Comparison of ENCODE assay signal across 11 cellular contexts in genomic region chr1:211036701-211037494, GRCh38.
A peak's percentile ranks its signal among the peaks of the same experiment; 100 is the strongest.
DNase-seq lines count a peak whose midpoint lies in the region; ATAC-seq and TF ChIP-seq lines count a peak whose summit lies in the region.
"Had no signal": no experiment of that assay in that cellular context is flagged by ENCODE, and none has a peak within 500 bp of the region (broad histone marks: within the 10 kb centered on the region; RNA-seq: fewer than 3 reads in every experiment).

No MANE protein-coding gene starts in this region.

- H3K27ac ChIP-seq in brain microvascular endothelial cell = peak overlapping the region; percentile 69

- H3K27ac Mint-ChIP-seq in osteocyte (ENCODE audit: unreplicated experiment) = peak overlapping the region; percentile 96
- H3K27ac Mint-ChIP-seq in natural killer cell treated with Interleukin-12 subunit alpha and Interleukin-12 subunit beta and Interleukin-15 and Interleukin-18, amount 100 ng/mL, for 72 hours = no peak overlapping the region
- H3K27ac Mint-ChIP-seq: IgD-negative memory B cell, mesothelial cell of epicardium had no signal

- peaks cover 41% of the 10 kb centered on the region for H3K4me1 Mint-ChIP-seq in osteocyte (ENCODE audit: unreplicated experiment)
- no peaks in the 10 kb centered on the region for H3K4me1 Mint-ChIP-seq in natural killer cell treated with Interleukin-12 subunit alpha and Interleukin-12 subunit beta and Interleukin-15 and Interleukin-18, amount 100 ng/mL, for 72 hours (ENCODE audit: low read depth in 2 of 2)
- H3K4me1 Mint-ChIP-seq: IgD-negative memory B cell, mesothelial cell of epicardium had no signal

- no peaks in the 10 kb centered on the region for H3K36me3 ChIP-seq in brain microvascular endothelial cell (replicated peaks)

- TF ChIP-seq CTCF in brain microvascular endothelial cell (IDR thresholded peaks at IDR 0.05; ENCODE audit: low read depth, low read length, missing control alignments) (no peak), osteocyte (IDR thresholded peaks at IDR 0.05) (no peak)

- no peaks in the 10 kb centered on the region for H3K36me3 Mint-ChIP-seq in osteocyte (ENCODE audit: unreplicated experiment)
- H3K36me3 Mint-ChIP-seq in natural killer cell treated with Interleukin-12 subunit alpha and Interleukin-12 subunit beta and Interleukin-15 and Interleukin-18, amount 100 ng/mL, for 72 hours = no peaks in the 10 kb centered on the region
- H3K36me3 Mint-ChIP-seq: IgD-negative memory B cell, mesothelial cell of epicardium had no signal

- H3K4me3 ChIP-seq in brain microvascular endothelial cell (ENCODE audit: low read depth, low read length) = no peak overlapping the region

- no peaks in the 10 kb centered on the region for H3K9me3 Mint-ChIP-seq in osteocyte (ENCODE audit: unreplicated experiment)
- no peaks in the 10 kb centered on the region for H3K9me3 Mint-ChIP-seq in natural killer cell treated with Interleukin-12 subunit alpha and Interleukin-12 subunit beta and Interleukin-15 and Interleukin-18, amount 100 ng/mL, for 72 hours

- H3K27me3 Mint-ChIP-seq in osteocyte (ENCODE audit: unreplicated experiment) = no peaks in the 10 kb centered on the region
- peaks cover 0 to 3% of the 10 kb centered on the region in 2 donors for H3K27me3 Mint-ChIP-seq in natural killer cell treated with Interleukin-12 subunit alpha and Interleukin-12 subunit beta and Interleukin-15 and Interleukin-18, amount 100 ng/mL, for 72 hours
- H3K27me3 Mint-ChIP-seq: IgD-negative memory B cell had no signal

- ATAC-seq in activated CD4-positive, CD25-positive, alpha-beta regulatory T cell treated with anti-CD3 and anti-CD28 coated beads, Interleukin-2, amount 50 U/mL, for 24 hours = peak; percentile 44 to 49
- no peak for ATAC-seq in natural killer cell treated with Interleukin-12 subunit alpha and Interleukin-12 subunit beta and Interleukin-15 and Interleukin-18, amount 100 ng/mL, for 72 hours
- ATAC-seq in HG02885 (IDR thresholded peaks at IDR 0.05; ENCODE audit: poor library complexity, unreplicated experiment) = no peak

- no peak overlapping the region for H3K4me3 Mint-ChIP-seq in osteocyte (ENCODE audit: unreplicated experiment)
- H3K4me3 Mint-ChIP-seq in natural killer cell treated with Interleukin-12 subunit alpha and Interleukin-12 subunit beta and Interleukin-15 and Interleukin-18, amount 100 ng/mL, for 72 hours = no peak overlapping the region
- H3K4me3 Mint-ChIP-seq: mesothelial cell of epicardium had no signal

- in situ Hi-C loops in brain microvascular endothelial cell (cut with HindIII; ENCODE audit: low pct_ligation_motif_present, low sequenced_read_pairs) = no loop called here

- no peaks in the 10 kb centered on the region for H3K27me3 ChIP-seq in brain microvascular endothelial cell (replicated peaks)

- no peak for DNase-seq in activated CD4-positive, CD25-positive, alpha-beta regulatory T cell treated with anti-CD3 and anti-CD28 coated beads, Interleukin-2, amount 50 U/mL, for 72 hours
- peak; percentile 58 for DNase-seq in LoVo (ENCODE audit: low spot score)
- peak; percentile 95 for DNase-seq in brain microvascular endothelial cell
- DNase-seq in osteocyte (ENCODE audit: extremely low spot score, unreplicated experiment) = no peak
- DNase-seq in natural killer cell treated with Interleukin-12 subunit alpha and Interleukin-12 subunit beta and Interleukin-15 and Interleukin-18, amount 100 ng/mL, for 72 hours (ENCODE audit: low spot score) = no peak
- no peak for DNase-seq in NCI-H524 treated with DMSO at 0.1 percent for 48 hours (lab: John Stamatoyannopoulos, UW)
- DNase-seq: AML-193 had no signal

Comparison
In these comparisons a context has a peak if more than half of its experiments do, and no peak if none do; other contexts are left out.
1. ATAC-seq: peak in activated CD4-positive, CD25-positive, alpha-beta regulatory T cell treated with anti-CD3 and anti-CD28 coated beads, Interleukin-2, amount 50 U/mL, for 24 hours (2 of 2); none in natural killer cell treated with Interleukin-12 subunit alpha and Interleukin-12 subunit beta and Interleukin-15 and Interleukin-18, amount 100 ng/mL, for 72 hours (0 of 2) and HG02885 (single experiment).
2. DNase-seq: peak in LoVo (single experiment) and brain microvascular endothelial cell (single experiment); none in activated CD4-positive, CD25-positive, alpha-beta regulatory T cell treated with anti-CD3 and anti-CD28 coated beads, Interleukin-2, amount 50 U/mL, for 72 hours (single experiment), osteocyte (single experiment), natural killer cell treated with Interleukin-12 subunit alpha and Interleukin-12 subunit beta and Interleukin-15 and Interleukin-18, amount 100 ng/mL, for 72 hours (single experiment) and NCI-H524 treated with DMSO at 0.1 percent for 48 hours (single experiment).